ENCODE assay signal across 1 cellular context in genomic region chr6:46583081-46583480, GRCh38.
TF ChIP-seq lines count a peak whose summit lies in the region.

No MANE protein-coding gene starts in this region.

TF ChIP-seq in K562, 482 proteins besides CTCF, POLR2A, EP300 and RAD21:
- TF ChIP-seq BRF2 (IDR thresholded peaks at IDR 0.05; ENCODE audit: borderline replicate concordance, insufficient read depth, insufficient read length) (no peak), NFE2L1 (tag; IDR thresholded peaks at IDR 0.05; ENCODE audit: borderline replicate concordance, low read depth) (0 out of 2 replicates have a peak, but pooled peaks have one; percentile 5), TCF7 (IDR thresholded peaks at IDR 0.05; ENCODE audit: borderline replicate concordance) (no peak), MCM3 (IDR thresholded peaks at IDR 0.05) (no peak), SMARCB1 (IDR thresholded peaks at IDR 0.05; ENCODE audit: insufficient read length, low read depth) (no peak), NFE2 (IDR thresholded peaks at IDR 0.05; ENCODE audit: low read depth) (peak; percentile 62), MCM5 (IDR thresholded peaks at IDR 0.05; ENCODE audit: low read depth) (no peak), MAFG (tag; conservative IDR thresholded peaks at IDR 0.05) (peak; percentile 40; the same call in 1 of the 2 replicates)
TF ChIP-seq in K562: peak in this region for 3.
